8 cellular contexts compared by ENCODE assay signal in the genomic region with DNA sequence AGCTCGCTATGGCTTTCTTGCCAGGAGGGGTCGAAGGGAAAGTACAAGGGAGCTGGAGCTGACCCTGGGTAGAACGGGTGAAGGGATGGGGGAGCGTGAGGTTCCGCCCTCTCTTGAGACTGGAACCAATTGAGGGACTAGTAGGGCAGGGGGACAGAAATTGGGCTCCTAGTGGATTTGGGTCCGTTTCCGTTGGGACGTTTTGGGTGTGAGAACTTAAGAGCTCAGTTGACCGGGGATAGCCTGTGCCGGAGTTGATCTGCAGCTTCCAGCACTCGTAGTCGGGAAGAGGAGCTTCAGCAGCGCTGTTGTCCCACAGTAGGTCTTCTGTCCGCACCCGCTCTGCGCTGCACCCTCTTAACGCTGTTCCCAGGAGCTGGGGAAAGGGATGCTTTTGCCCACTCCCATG. TPM values are rescaled to one million over a fixed set of nuclear protein-coding genes. Genes with fewer than 3 reads are reported as not detected.
DNase-seq lines count a peak whose midpoint lies in the region; ATAC-seq and TF ChIP-seq lines count a peak whose summit lies in the region.

No MANE protein-coding gene starts in this region.

- peak; percentile 27 for ATAC-seq in gastroesophageal sphincter

- peaks cover 0 to 36% of the 10 kb centered on the region in 2 donors for H3K36me3 ChIP-seq in gastroesophageal sphincter

- H3K9me3 ChIP-seq in gastroesophageal sphincter: no peaks in the 10 kb centered on the region

- H3K4me3 ChIP-seq in Jurkat, Clone E6-1 (ENCODE audit: low read length): peak overlapping the region; percentile 98
- H3K4me3 ChIP-seq in gastroesophageal sphincter: peak overlapping the region; percentile 53 to 62

- no peak for TF ChIP-seq CTCF in gastroesophageal sphincter (IDR thresholded peaks at IDR 0.05)
- no peak for TF ChIP-seq CTCF in neural crest cell (conservative IDR thresholded peaks at IDR 0.05)

- no peaks in the 10 kb centered on the region for H3K9me3 Mint-ChIP-seq in activated T-cell treated with anti-CD3 and anti-CD28 coated beads, Interleukin-2, amount 50 U/mL, for 24 hours
- H3K9me3 Mint-ChIP-seq in neural crest cell: no peaks in the 10 kb centered on the region

- no peak for TF ChIP-seq EP300 in gastroesophageal sphincter (IDR thresholded peaks at IDR 0.05)

- DNase-seq in activated naive CD4-positive, alpha-beta T cell treated with Interleukin-2 at 50 U/mL for 16 hours: peak; percentile 4
- DNase-seq in activated naive CD4-positive, alpha-beta T cell treated with anti-CD3 and anti-CD28 coated beads, Interleukin-2, amount 50 U/mL, for 16 hours: no peak
- no peak for DNase-seq in Jurkat, Clone E6-1 (ENCODE audit: low read depth, low spot score)
- no peak for DNase-seq in activated T-cell treated with anti-CD3 and anti-CD28 coated beads, Interleukin-2, amount 50 U/mL, for 24 hours
- no peak for DNase-seq in neural crest cell (ENCODE audit: low read depth, low spot score)
- DNase-seq in H4 (ENCODE audit: low spot score): no peak
- DNase-seq in NCI-H1436 (lab: John Stamatoyannopoulos, UW): no peak

- no peak for TF ChIP-seq POLR2A in gastroesophageal sphincter (IDR thresholded peaks at IDR 0.05)

- WGBS in gastroesophageal sphincter (ENCODE audit: low coverage in 1 of 2), 2 donors: 0% methylated on average over 4 to 11 of the region's 17 CpGs

- peaks cover 52% of the 10 kb centered on the region for H3K4me1 Mint-ChIP-seq in activated T-cell treated with anti-CD3 and anti-CD28 coated beads, Interleukin-2, amount 50 U/mL, for 24 hours (ENCODE audit: low read depth)
- H3K4me1 Mint-ChIP-seq in neural crest cell: peaks cover 50% of the 10 kb centered on the region

- peaks cover 17% of the 10 kb centered on the region for H3K27me3 ChIP-seq in gastroesophageal sphincter

- H3K4me1 ChIP-seq in gastroesophageal sphincter: peaks cover 0 to 49% (median 10%) of the 10 kb centered on the region in 3 donors

- H3K4me3 Mint-ChIP-seq in activated T-cell treated with anti-CD3 and anti-CD28 coated beads, Interleukin-2, amount 50 U/mL, for 24 hours: peak overlapping the region; percentile 94
- peak overlapping the region; percentile 99 for H3K4me3 Mint-ChIP-seq in neural crest cell

- peaks cover 75% of the 10 kb centered on the region for H3K36me3 Mint-ChIP-seq in activated T-cell treated with anti-CD3 and anti-CD28 coated beads, Interleukin-2, amount 50 U/mL, for 24 hours (ENCODE audit: low read depth)
- H3K36me3 Mint-ChIP-seq in neural crest cell (ENCODE audit: low read depth): peaks cover 5% of the 10 kb centered on the region

- H3K27ac ChIP-seq in gastroesophageal sphincter: peak overlapping the region; percentile 14 to 87 (median 84)

- peak overlapping the region; percentile 98 for H3K27ac Mint-ChIP-seq in activated T-cell treated with anti-CD3 and anti-CD28 coated beads, Interleukin-2, amount 50 U/mL, for 24 hours
- peak overlapping the region; percentile 99 for H3K27ac Mint-ChIP-seq in neural crest cell (ENCODE audit: unreplicated experiment)

- no peaks in the 10 kb centered on the region for H3K27me3 Mint-ChIP-seq in activated T-cell treated with anti-CD3 and anti-CD28 coated beads, Interleukin-2, amount 50 U/mL, for 24 hours
- H3K27me3 Mint-ChIP-seq in neural crest cell (ENCODE audit: low read depth): peaks cover 9% of the 10 kb centered on the region

RNA-seq across cellular contexts. Expression of a gene that starts 0.5 kb away (rescaled TPM):
- polyA plus RNA-seq in Jurkat, Clone E6-1 (2012; ENCODE audit: insufficient read depth, insufficient read length): 95.8 TPM
- total RNA-seq in gastroesophageal sphincter (10 to 100 TPM; 15.6 to 31.8 (median 18.2) TPM), neural crest cell (55.5 and 58.3 TPM in 2 replicates)
- total RNA-seq in H4 (2014; rRNA removed; shearing (Covaris generic)): 6.2 and 9.1 TPM in 2 replicates

RNA-seq across cellular contexts. Expression of a gene that starts 0.7 kb away (rescaled TPM):
- 239 TPM for polyA plus RNA-seq in Jurkat, Clone E6-1 (2012; ENCODE audit: insufficient read depth, insufficient read length)
- total RNA-seq in gastroesophageal sphincter (10 to 100 TPM; 20.9 to 44.2 (median 29.0) TPM), neural crest cell (129 and 145 TPM in 2 replicates)
- 22.8 and 33.4 TPM in 2 replicates for total RNA-seq in H4 (2014; rRNA removed; shearing (Covaris generic))

RNA-seq across cellular contexts. Expression of a gene that starts 2.8 kb away (rescaled TPM):
- 21.4 TPM for polyA plus RNA-seq in Jurkat, Clone E6-1 (2012; ENCODE audit: insufficient read depth, insufficient read length)
- total RNA-seq in gastroesophageal sphincter (1 to 10 TPM in 1 of 4 donors, under 1 TPM in 1, not detected in 2; 0.58 to 1.3 TPM), neural crest cell (19.9 and 20.4 TPM in 2 replicates)
- 0.21 TPM in 1 of 2 replicates, not detected in the other for total RNA-seq in H4 (2014; rRNA removed; shearing (Covaris generic))

RNA-seq across cellular contexts. Expression of a gene that starts 16.4 kb away (rescaled TPM):
- 2.8 TPM for polyA plus RNA-seq in Jurkat, Clone E6-1 (2012; ENCODE audit: insufficient read depth, insufficient read length)
- total RNA-seq in gastroesophageal sphincter (1 to 10 TPM; 1.6 to 5.4 (median 2.1) TPM), neural crest cell (3.6 and 4.0 TPM in 2 replicates)
- total RNA-seq in H4 (2014; rRNA removed; shearing (Covaris generic)): 1.1 and 3.6 TPM in 2 replicates

RNA-seq across cellular contexts. Expression of a gene that starts 43.9 kb away (rescaled TPM):
- 180 TPM for polyA plus RNA-seq in Jurkat, Clone E6-1 (2012; ENCODE audit: insufficient read depth, insufficient read length)
- total RNA-seq in gastroesophageal sphincter (100 to 1,000 TPM in 3 of 4 donors, 10 to 100 TPM in 1; 56.7 to 134 (median 120) TPM), neural crest cell (53.3 and 59.7 TPM in 2 replicates)
- 26.5 and 35.0 TPM in 2 replicates for total RNA-seq in H4 (2014; rRNA removed; shearing (Covaris generic))
